ENCODE assay signal across 1 cellular context in genomic region chr1:6183520-6183989, GRCh38.
TF ChIP-seq lines count a peak whose summit lies in the region.

No MANE protein-coding gene starts in this region.

TF ChIP-seq in GM12878, 131 proteins besides CTCF, POLR2A, EP300 and RAD21:
- TF ChIP-seq MYC (IDR thresholded peaks at IDR 0.05; ENCODE audit: insufficient read depth, insufficient read length, insufficient replicate concordance, low read length, severe bottlenecking) = no peak
TF ChIP-seq in GM12878: peak in this region for 0.
